In the genomic region with DNA sequence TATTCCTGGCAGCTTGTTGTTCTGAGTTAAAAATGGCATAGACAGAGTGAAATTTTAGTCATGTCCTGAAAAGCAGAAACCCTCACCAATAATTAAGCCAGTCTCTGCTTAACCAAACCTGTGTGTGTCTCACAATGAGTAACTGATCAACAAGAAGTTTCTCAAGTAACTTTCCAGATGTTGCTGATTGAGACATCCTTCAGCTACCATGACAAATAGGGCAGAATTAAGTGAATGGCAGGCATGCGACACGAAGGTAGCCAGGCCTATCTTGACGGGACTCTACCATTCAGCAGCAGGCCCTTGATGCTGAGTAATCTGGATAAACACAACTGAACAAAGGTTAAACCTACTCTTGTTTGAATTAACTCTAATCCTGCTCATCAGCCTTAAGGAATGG, we compare ENCODE assay signal across 1 cellular context.
TF ChIP-seq lines count a peak whose summit lies in the region.

No MANE protein-coding gene starts in this region.

TF ChIP-seq in H1, 55 proteins besides CTCF, POLR2A, EP300 and RAD21 (continued from another document):
- TF ChIP-seq, protein P1, sequence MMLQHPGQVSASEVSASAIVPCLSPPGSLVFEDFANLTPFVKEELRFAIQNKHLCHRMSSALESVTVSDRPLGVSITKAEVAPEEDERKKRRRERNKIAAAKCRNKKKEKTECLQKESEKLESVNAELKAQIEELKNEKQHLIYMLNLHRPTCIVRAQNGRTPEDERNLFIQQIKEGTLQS (IDR thresholded peaks at IDR 0.05; ENCODE audit: insufficient read depth, low read depth, low read length): no peak
- TF ChIP-seq BRCA1 (IDR thresholded peaks at IDR 0.05; ENCODE audit: low read depth, low read length) (no peak), POU5F1 (IDR thresholded peaks at IDR 0.05; ENCODE audit: low read depth, low read length) (no peak), FOSL1 (IDR thresholded peaks at IDR 0.05; ENCODE audit: insufficient read depth, low read depth, low read length) (no peak), TAF7 (optimal IDR thresholded peaks at IDR 0.05; ENCODE audit: borderline replicate concordance, low read depth, low read length) (no peak), JUND (IDR thresholded peaks at IDR 0.05; ENCODE audit: low read length) (no peak), PHF8 (conservative IDR thresholded peaks at IDR 0.05; ENCODE audit: low read depth, low read length) (no peak), TAF1 (IDR thresholded peaks at IDR 0.05; ENCODE audit: low read depth, low read length) (no peak), CBX5 (IDR thresholded peaks at IDR 0.05; ENCODE audit: low read depth, low read length) (no peak), KDM4A (IDR thresholded peaks at IDR 0.05; ENCODE audit: low read depth, low read length, severe bottlenecking) (no peak), TBP (IDR thresholded peaks at IDR 0.05; ENCODE audit: low read depth, low read length) (no peak), KDM1A (IDR thresholded peaks at IDR 0.05; ENCODE audit: borderline replicate concordance, low read length) (no peak)
- TF ChIP-seq, protein P2, sequence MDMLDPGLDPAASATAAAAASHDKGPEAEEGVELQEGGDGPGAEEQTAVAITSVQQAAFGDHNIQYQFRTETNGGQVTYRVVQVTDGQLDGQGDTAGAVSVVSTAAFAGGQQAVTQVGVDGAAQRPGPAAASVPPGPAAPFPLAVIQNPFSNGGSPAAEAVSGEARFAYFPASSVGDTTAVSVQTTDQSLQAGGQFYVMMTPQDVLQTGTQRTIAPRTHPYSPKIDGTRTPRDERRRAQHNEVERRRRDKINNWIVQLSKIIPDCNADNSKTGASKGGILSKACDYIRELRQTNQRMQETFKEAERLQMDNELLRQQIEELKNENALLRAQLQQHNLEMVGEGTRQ (IDR thresholded peaks at IDR 0.05; ENCODE audit: low read length): no peak
